26 cellular contexts compared by ENCODE assay signal in genomic region chr4:156718226-156718625, GRCh38.
"Had no signal": no experiment of that assay in that cellular context is flagged by ENCODE, and none has a peak within 500 bp of the region (broad histone marks: within the 10 kb centered on the region; RNA-seq: fewer than 3 reads in every experiment).

No MANE protein-coding gene starts in this region.

- H3K27me3 ChIP-seq: neutrophil, ovary, right atrium auricular region, tibial artery had no signal

- H3K9me3 Mint-ChIP-seq: activated naive CD8-positive, alpha-beta T cell treated with anti-CD3 and anti-CD28 coated beads for 36 hours; activated T-helper 2 cell treated with anti-CD3 and anti-CD28 coated beads, Interferon-gamma antibody, Interleukin-2, Interleukin-4, amounts not matched to agents 10 μg/mL and 5 μg/mL and 100 μg/mL, durations not matched to agents 14 hours and 24 hours and 36 hours; stimulated activated naive CD8-positive, alpha-beta T cell treated with anti-CD3 and anti-CD28 coated beads, Interleukin-15, amount 100 ng/mL, for 72 hours had no signal

- H3K27ac ChIP-seq: neutrophil, ovary, psoas muscle, right atrium auricular region, tibial artery had no signal

- H3K27me3 Mint-ChIP-seq: activated naive CD8-positive, alpha-beta T cell treated with anti-CD3 and anti-CD28 coated beads for 36 hours; natural killer cell treated with Interleukin-12 subunit alpha and Interleukin-12 subunit beta and Interleukin-15 and Interleukin-18, amount 100 ng/mL, for 72 hours; stimulated activated naive CD8-positive, alpha-beta T cell treated with anti-CD3 and anti-CD28 coated beads, Interleukin-15, amount 100 ng/mL, for 72 hours; T-helper 17 cell had no signal

- H3K27ac Mint-ChIP-seq: activated naive CD8-positive, alpha-beta T cell treated with anti-CD3 and anti-CD28 coated beads for 36 hours; activated T-helper 2 cell treated with anti-CD3 and anti-CD28 coated beads, Interferon-gamma antibody, Interleukin-2, Interleukin-4, amounts not matched to agents 10 μg/mL and 5 μg/mL and 100 μg/mL, durations not matched to agents 14 hours and 24 hours and 36 hours; natural killer cell treated with Interleukin-12 subunit alpha and Interleukin-12 subunit beta and Interleukin-15 and Interleukin-18, amount 100 ng/mL, for 72 hours; stimulated activated effector memory CD8-positive, alpha-beta T cell treated with anti-CD3 and anti-CD28 coated beads, Interleukin-12 subunit alpha, Interleukin-12 subunit beta, amount 100 ng/mL, for 72 hours; stimulated activated naive CD8-positive, alpha-beta T cell treated with anti-CD3 and anti-CD28 coated beads, Interleukin-15, amount 100 ng/mL, for 72 hours; T-helper 17 cell had no signal

- ATAC-seq: activated T-cell treated with anti-CD3 and anti-CD28 coated beads, Interleukin-2, amount 50 U/mL, for 4 hours; esophagus mucosa; left ventricle myocardium superior; natural killer cell treated with Interleukin-12 subunit alpha and Interleukin-12 subunit beta and Interleukin-15 and Interleukin-18, amount 100 ng/mL, for 72 hours; psoas muscle; stimulated activated effector memory CD8-positive, alpha-beta T cell treated with anti-CD3 and anti-CD28 coated beads, Interleukin-12 subunit alpha, Interleukin-12 subunit beta, amount 100 ng/mL, for 72 hours; stimulated activated naive CD8-positive, alpha-beta T cell treated with anti-CD3 and anti-CD28 coated beads, Interleukin-15, amount 100 ng/mL, for 72 hours; T-helper 17 cell had no signal

- H3K4me3 Mint-ChIP-seq: activated naive CD8-positive, alpha-beta T cell treated with anti-CD3 and anti-CD28 coated beads for 36 hours; activated T-cell treated with anti-CD3 and anti-CD28 coated beads, Interleukin-2, amount 50 U/mL, for 4 hours; natural killer cell treated with Interleukin-12 subunit alpha and Interleukin-12 subunit beta and Interleukin-15 and Interleukin-18, amount 100 ng/mL, for 72 hours; stimulated activated effector memory CD8-positive, alpha-beta T cell treated with anti-CD3 and anti-CD28 coated beads, Interleukin-12 subunit alpha, Interleukin-12 subunit beta, amount 100 ng/mL, for 72 hours; stimulated activated naive CD8-positive, alpha-beta T cell treated with anti-CD3 and anti-CD28 coated beads, Interleukin-15, amount 100 ng/mL, for 72 hours; T-helper 17 cell had no signal

- H3K4me1 ChIP-seq: psoas muscle, right atrium auricular region, tibial artery had no signal

- DNase-seq: activated CD4-positive, alpha-beta T cell treated with anti-CD3 and anti-CD28 coated beads for 4 hours; activated CD4-positive, alpha-beta T cell treated with anti-CD3 and anti-CD28 coated beads, Interleukin-2, amount 50 U/mL, for 48 hours; activated CD4-positive, CD25-positive, alpha-beta regulatory T cell; activated CD8-positive, alpha-beta memory T cell treated with anti-CD3 and anti-CD28 coated beads, Interleukin-2, amount 50 U/mL, for 48 hours; activated naive CD4-positive, alpha-beta T cell; activated naive CD8-positive, alpha-beta T cell treated with anti-CD3 and anti-CD28 coated beads for 36 hours; activated T-cell treated with anti-CD3 and anti-CD28 coated beads, Interleukin-2, amount 50 U/mL, for 4 hours; amniotic stem cell; dermis blood vessel endothelial cell; effector CD8-positive, alpha-beta T cell; foreskin fibroblast; left ventricle myocardium superior; midbrain; ovary; psoas muscle; stimulated activated CD4-positive, alpha-beta T cell treated with anti-CD3 and anti-CD28 coated beads, Interleukin-2, amount 100 ng/mL, for 24 hours; stimulated activated naive CD8-positive, alpha-beta T cell treated with anti-CD3 and anti-CD28 coated beads, Interleukin-15, amount 100 ng/mL, for 72 hours; SW 1271; T-helper 17 cell; tibial artery had no signal

- H3K9me3 ChIP-seq: neutrophil, ovary, psoas muscle, right atrium auricular region, tibial artery had no signal

- H3K36me3 Mint-ChIP-seq: activated naive CD8-positive, alpha-beta T cell treated with anti-CD3 and anti-CD28 coated beads for 36 hours; natural killer cell treated with Interleukin-12 subunit alpha and Interleukin-12 subunit beta and Interleukin-15 and Interleukin-18, amount 100 ng/mL, for 72 hours; stimulated activated effector memory CD8-positive, alpha-beta T cell treated with anti-CD3 and anti-CD28 coated beads, Interleukin-12 subunit alpha, Interleukin-12 subunit beta, amount 100 ng/mL, for 72 hours had no signal

- H3K4me3 ChIP-seq: ovary, psoas muscle, right atrium auricular region, tibial artery had no signal

- H3K36me3 ChIP-seq: neutrophil, ovary, right atrium auricular region, tibial artery had no signal

- H3K4me1 Mint-ChIP-seq: activated naive CD8-positive, alpha-beta T cell treated with anti-CD3 and anti-CD28 coated beads for 36 hours; stimulated activated effector memory CD8-positive, alpha-beta T cell treated with anti-CD3 and anti-CD28 coated beads, Interleukin-12 subunit alpha, Interleukin-12 subunit beta, amount 100 ng/mL, for 72 hours; stimulated activated naive CD8-positive, alpha-beta T cell treated with anti-CD3 and anti-CD28 coated beads, Interleukin-15, amount 100 ng/mL, for 72 hours; T-helper 17 cell had no signal
